8 cellular contexts compared by ENCODE assay signal in the genomic region with DNA sequence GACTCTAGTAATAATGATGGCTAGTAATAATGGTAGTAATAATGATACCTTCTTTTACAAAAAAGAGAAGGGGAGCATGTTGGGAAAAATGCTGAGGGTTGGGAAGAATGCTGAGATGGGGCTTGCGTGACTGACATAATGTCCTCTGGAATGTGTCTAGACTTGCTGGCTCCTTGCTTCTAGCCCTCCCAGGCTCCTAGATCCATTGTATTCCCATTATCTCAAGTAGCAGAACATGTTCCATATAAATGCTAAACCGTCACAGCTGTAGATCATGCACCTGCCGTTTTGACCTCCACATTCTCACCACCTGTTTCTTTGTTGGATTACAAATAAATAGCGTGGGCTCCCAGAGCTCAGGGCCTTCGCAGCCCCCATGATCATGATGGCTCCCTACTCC. TPM values are rescaled to one million over a fixed set of nuclear protein-coding genes. Genes with fewer than 3 reads are reported as not detected.
DNase-seq lines count a peak whose midpoint lies in the region; TF ChIP-seq lines count a peak whose summit lies in the region.
"Not testable (repeated sequence)": the region's sequence is repeated elsewhere in the genome, so short reads cannot be mapped to it uniquely, and the experiment has no call there.

No MANE protein-coding gene starts in this region.

- H4K8ac ChIP-seq in mesendoderm (ENCODE audit: low read depth, low read length): not testable (repeated sequence)

- peaks cover 33% of the 10 kb centered on the region for H3K4me1 ChIP-seq in HUES64 (ENCODE audit: insufficient read depth, low read length)
- H3K4me1 ChIP-seq in mesendoderm (ENCODE audit: control insufficient read depth, low read depth, low read length): not testable (repeated sequence)
- peaks cover 84% of the 10 kb centered on the region for H3K4me1 ChIP-seq in skeletal muscle satellite cell (ENCODE audit: control insufficient read depth, insufficient read depth, low read length)

- WGBS in HUES64: 85% methylated on average over 5 of the region's 5 CpGs
- no CpG with 5 or more reads among the region's 5 CpGs for WGBS in mesendoderm (ENCODE audit: extremely low coverage, insufficient coverage, low lambda C conversion rate)

- not testable (repeated sequence) for H3K9ac ChIP-seq in HUES64 (ENCODE audit: low read depth, low read length); mesendoderm (ENCODE audit: low read length)
- H3K9ac ChIP-seq in skeletal muscle satellite cell (ENCODE audit: low read depth, low read length): peak overlapping the region; percentile 74

- H2BK120ac ChIP-seq in mesendoderm (ENCODE audit: low read depth, low read length): not testable (repeated sequence)

- H3K9me3 ChIP-seq in HUES64 (ENCODE audit: insufficient read depth, low read depth, low read length); skeletal muscle satellite cell (replicated peaks; ENCODE audit: low read length): not testable (repeated sequence)

- peak overlapping the region; percentile 24; the same call in 1 of the 2 replicates for H3K27ac ChIP-seq in HUES64 (ENCODE audit: low read depth, low read length)
- H3K27ac ChIP-seq in mesendoderm (ENCODE audit: low read depth, low read length): not testable (repeated sequence)

- H3K4ac ChIP-seq in mesendoderm (ENCODE audit: low read depth, low read length): not testable (repeated sequence)

- not testable (repeated sequence) for H4K5ac ChIP-seq in mesendoderm (ENCODE audit: low read length)

- not testable (repeated sequence) for H3K79me2 ChIP-seq in mesendoderm (ENCODE audit: control insufficient read depth, insufficient read depth, low read length)

- not testable (repeated sequence) for H3K56ac ChIP-seq in mesendoderm (ENCODE audit: low read length)

- not testable (repeated sequence) for H3K23ac ChIP-seq in mesendoderm (ENCODE audit: low read length)

- H3K36me3 ChIP-seq in HUES64 (ENCODE audit: insufficient read depth, low read length); mesendoderm (ENCODE audit: control insufficient read depth, insufficient read depth, low read length); skeletal muscle satellite cell (ENCODE audit: insufficient read depth, low read length): not testable (repeated sequence)

- H3K4me2 ChIP-seq in mesendoderm (ENCODE audit: low read length); skeletal muscle satellite cell (ENCODE audit: low read length): not testable (repeated sequence)

- in situ Hi-C loops in astrocyte of the spinal cord (cut with HindIII; ENCODE audit: low sequenced_read_pairs): not testable (repeated sequence)

- not testable (repeated sequence) for H2BK15ac ChIP-seq in mesendoderm (replicated peaks; ENCODE audit: low read depth)

- H3K27me3 ChIP-seq in HUES64 (ENCODE audit: insufficient read depth, low read length); mesendoderm (ENCODE audit: insufficient read depth, low read length, poor library complexity); skeletal muscle satellite cell (ENCODE audit: control insufficient read depth, insufficient read depth, low read length): not testable (repeated sequence)

- H3K4me3 ChIP-seq in HUES64 (ENCODE audit: low read length); astrocyte of the spinal cord (ENCODE audit: low read depth, low read length); mesendoderm (ENCODE audit: low read length): not testable (repeated sequence)
- H3K4me3 ChIP-seq in skeletal muscle satellite cell (ENCODE audit: low read length): peak overlapping the region; percentile 29

- H2BK5ac ChIP-seq in mesendoderm (ENCODE audit: low read length): not testable (repeated sequence)

- DNase-seq in Daoy (ENCODE audit: low read depth) (peak; percentile 19), NCI-H146 treated with DMSO at 0.1 percent for 48 hours (lab: John Stamatoyannopoulos, UW; ENCODE audit: unreplicated experiment) (peak; percentile 73), NCI-H524 treated with DMSO at 0.1 percent for 48 hours (lab: John Stamatoyannopoulos, UW) (peak; percentile 8), SHP77 (lab: John Stamatoyannopoulos, UW) (peak; percentile 25 to 32), astrocyte of the spinal cord (ENCODE audit: low read depth, low spot score) (peak; percentile 11), mesendoderm (peak; percentile 73)

- not testable (repeated sequence) for H3K79me1 ChIP-seq in mesendoderm (ENCODE audit: low read length)

- H2AK5ac ChIP-seq in mesendoderm (ENCODE audit: low read length): not testable (repeated sequence)

- H3K18ac ChIP-seq in mesendoderm (ENCODE audit: low read length): not testable (repeated sequence)

- TF ChIP-seq CTCF in astrocyte of the spinal cord (IDR thresholded peaks at IDR 0.05; ENCODE audit: low read depth, low read length): not testable (repeated sequence)

RNA-seq across cellular contexts. Expression of gene SC5D, which starts 52.6 kb away (rescaled TPM):
- 26.5 and 39.3 TPM in 2 replicates for total RNA-seq in Daoy (2014; rRNA removed; shearing (Covaris generic))
- polyA plus RNA-seq in HUES64 (2013, experiment 1 of 2): 127 TPM
- 133 TPM for polyA plus RNA-seq in HUES64 (2013, experiment 2 of 2)
- polyA plus RNA-seq in mesendoderm (2013, experiment 1 of 2): 110 TPM
- 110 TPM for polyA plus RNA-seq in mesendoderm (2013, experiment 2 of 2)
- total RNA-seq in skeletal muscle satellite cell (2012; rRNA removed): 30.1 and 35.5 TPM in 2 replicates

Comparison
In these comparisons a context has a peak if more than half of its experiments do, and no peak if none do; other contexts are left out.
1. DNase-seq: peak in every context shown above with its lines; median percentile 73 in NCI-H146 treated with DMSO at 0.1 percent for 48 hours; 73 in mesendoderm; 28 in SHP77; 19 in Daoy; 11 in astrocyte of the spinal cord; 8 in NCI-H524 treated with DMSO at 0.1 percent for 48 hours.